Comparison of ENCODE assay signal across 33 cellular contexts in genomic region chr6:1007159-1007558, GRCh38.
DNase-seq lines count a peak whose midpoint lies in the region; FAIRE-seq and TF ChIP-seq lines count a peak whose summit lies in the region.
"Had no signal": no experiment of that assay in that cellular context is flagged by ENCODE, and none has a peak within 500 bp of the region (broad histone marks: within the 10 kb centered on the region; RNA-seq: fewer than 3 reads in every experiment).

No MANE protein-coding gene starts in this region.

- no peaks in the 10 kb centered on the region for H3K36me3 ChIP-seq in esophagus muscularis mucosa
- H3K36me3 ChIP-seq: BE2C; BLaER1; BLaER1 treated with 17β-estradiol and CSF1 and Interleukin-3, amounts not matched to agents 10 nM and 100 nM had no signal

- no peaks in the 10 kb centered on the region for H3K36me3 Mint-ChIP-seq in glutamatergic neuron (ENCODE audit: unreplicated experiment)
- H3K36me3 Mint-ChIP-seq: CD14-positive monocyte; CD4-positive, alpha-beta memory T cell; CD4-positive, CD25-positive, alpha-beta regulatory T cell; CD8-positive, alpha-beta memory T cell; CD8-positive, alpha-beta T cell had no signal

- H3K4me3 ChIP-seq in esophagus muscularis mucosa = no peak overlapping the region
- H3K4me3 ChIP-seq: A549; BLaER1; BLaER1 treated with 17β-estradiol and CSF1 and Interleukin-3, amounts not matched to agents 10 nM and 100 nM had no signal

- H3K27ac ChIP-seq in esophagus muscularis mucosa (replicated peaks in 1 of 4) = no peak overlapping the region
- H3K27ac ChIP-seq: 22Rv1; A549; BLaER1; BLaER1 treated with 17β-estradiol and CSF1 and Interleukin-3, amounts not matched to agents 10 nM and 100 nM; C4-2B had no signal

- peaks cover 1% of the 10 kb centered on the region for H3K9me3 Mint-ChIP-seq in glutamatergic neuron (ENCODE audit: unreplicated experiment)
- H3K9me3 Mint-ChIP-seq: CD4-positive, alpha-beta T cell; CD4-positive, CD25-positive, alpha-beta regulatory T cell; CD8-positive, alpha-beta memory T cell; CD8-positive, alpha-beta T cell had no signal

- H3K27me3 ChIP-seq in esophagus muscularis mucosa = no peaks in the 10 kb centered on the region
- H3K27me3 ChIP-seq: BLaER1 had no signal

- DNase-seq in esophagus muscularis mucosa (ENCODE audit: extremely low spot score) = peak; percentile 84
- DNase-seq in mesenteric fat pad (ENCODE audit: low spot score) = peak; percentile 49
- DNase-seq in glutamatergic neuron = no peak
- no peak for DNase-seq in RCC 7860 (ENCODE audit: low spot score)
- DNase-seq: 8988T; ACHN; AML-193; BE2C; C1 segment of cervical spinal cord; Caco-2; Calu3; CD4-positive, alpha-beta memory T cell; CD4-positive, alpha-beta T cell; CD4-positive, CD25-positive, alpha-beta regulatory T cell; CD8-positive, alpha-beta memory T cell; CD8-positive, alpha-beta T cell; COR-L47; DMS 273 treated with DMSO at 0.1 percent for 48 hours; DMS153; DMS53; DMS79; DMS79 treated with DMSO at 0.1 percent for 48 hours; DND-41; EL had no signal

- TF ChIP-seq CTCF in esophagus muscularis mucosa (IDR thresholded peaks at IDR 0.05) (no peak), glutamatergic neuron (IDR thresholded peaks at IDR 0.05; ENCODE audit: partially characterized antibody, unreplicated experiment) (no peak)

- H3K4me3 Mint-ChIP-seq in glutamatergic neuron (ENCODE audit: unreplicated experiment) = no peak overlapping the region
- H3K4me3 Mint-ChIP-seq: B cell; CD14-positive monocyte; CD4-positive, alpha-beta memory T cell; CD4-positive, alpha-beta T cell; CD4-positive, CD25-positive, alpha-beta regulatory T cell; CD8-positive, alpha-beta memory T cell; CD8-positive, alpha-beta T cell had no signal

- TF ChIP-seq EP300 in esophagus muscularis mucosa (IDR thresholded peaks at IDR 0.05) = no peak

- H3K4me1 Mint-ChIP-seq in glutamatergic neuron (ENCODE audit: low read depth, unreplicated experiment) = no peaks in the 10 kb centered on the region
- H3K4me1 Mint-ChIP-seq: B cell; CD14-positive monocyte; CD4-positive, alpha-beta memory T cell; CD4-positive, CD25-positive, alpha-beta regulatory T cell; CD8-positive, alpha-beta memory T cell had no signal

- H3K27me3 Mint-ChIP-seq in glutamatergic neuron (ENCODE audit: unreplicated experiment) = peaks cover 1% of the 10 kb centered on the region

- no peaks in the 10 kb centered on the region for H3K4me1 ChIP-seq in esophagus muscularis mucosa
- H3K4me1 ChIP-seq: A549, BE2C, Caco-2 had no signal

- TF ChIP-seq POLR2A in esophagus muscularis mucosa (IDR thresholded peaks at IDR 0.05; ENCODE audit: low read depth) = no peak

- no peak for FAIRE-seq in RCC 7860 (lab: Jason Lieb, UNC)
- FAIRE-seq: A204.1, A549, D721Med had no signal

- H3K9me3 ChIP-seq in esophagus muscularis mucosa = no peaks in the 10 kb centered on the region
- H3K9me3 ChIP-seq: A549, BE2C, Caco-2 had no signal

- WGBS in esophagus muscularis mucosa = 67% methylated on average over 1 of the region's 4 CpGs

- no peak overlapping the region for H3K27ac Mint-ChIP-seq in glutamatergic neuron (ENCODE audit: unreplicated experiment)
- H3K27ac Mint-ChIP-seq: B cell; CD14-positive monocyte; CD4-positive, alpha-beta memory T cell; CD4-positive, alpha-beta T cell; CD4-positive, CD25-positive, alpha-beta regulatory T cell; CD8-positive, alpha-beta memory T cell; CD8-positive, alpha-beta T cell had no signal

- intact Hi-C loops in esophagus muscularis mucosa (cut with DNase I) = no loop called here

Comparison
In these comparisons a context has a peak if more than half of its experiments do, and no peak if none do; other contexts are left out.
1. DNase-seq: peak in esophagus muscularis mucosa (single experiment) and mesenteric fat pad (single experiment); none in glutamatergic neuron (single experiment) and RCC 7860 (single experiment).